1 cellular context compared by ENCODE assay signal in the genomic region with DNA sequence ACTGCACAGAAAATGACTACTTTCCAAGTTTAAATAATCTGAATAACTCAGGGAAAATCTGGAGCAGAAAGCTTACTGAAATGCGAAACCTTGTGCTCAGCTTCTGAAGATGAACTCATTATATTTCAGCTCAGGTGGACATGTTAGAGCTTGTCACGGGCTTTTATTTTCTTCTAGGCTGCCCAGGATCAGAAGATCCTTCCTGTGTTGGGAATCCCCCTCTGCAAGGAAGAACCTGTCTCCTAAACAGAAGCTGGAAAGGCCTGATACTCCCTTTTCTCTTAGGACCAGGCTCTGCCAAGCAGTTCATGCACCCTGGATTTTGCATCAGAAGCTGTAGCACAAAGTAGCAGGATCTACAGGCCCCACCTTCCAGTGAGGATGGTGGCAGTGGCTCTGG.
TF ChIP-seq lines count a peak whose summit lies in the region.

No MANE protein-coding gene starts in this region.

TF ChIP-seq in HEK293, 187 proteins besides CTCF, POLR2A, EP300 and RAD21:
- TF ChIP-seq, protein P1, sequence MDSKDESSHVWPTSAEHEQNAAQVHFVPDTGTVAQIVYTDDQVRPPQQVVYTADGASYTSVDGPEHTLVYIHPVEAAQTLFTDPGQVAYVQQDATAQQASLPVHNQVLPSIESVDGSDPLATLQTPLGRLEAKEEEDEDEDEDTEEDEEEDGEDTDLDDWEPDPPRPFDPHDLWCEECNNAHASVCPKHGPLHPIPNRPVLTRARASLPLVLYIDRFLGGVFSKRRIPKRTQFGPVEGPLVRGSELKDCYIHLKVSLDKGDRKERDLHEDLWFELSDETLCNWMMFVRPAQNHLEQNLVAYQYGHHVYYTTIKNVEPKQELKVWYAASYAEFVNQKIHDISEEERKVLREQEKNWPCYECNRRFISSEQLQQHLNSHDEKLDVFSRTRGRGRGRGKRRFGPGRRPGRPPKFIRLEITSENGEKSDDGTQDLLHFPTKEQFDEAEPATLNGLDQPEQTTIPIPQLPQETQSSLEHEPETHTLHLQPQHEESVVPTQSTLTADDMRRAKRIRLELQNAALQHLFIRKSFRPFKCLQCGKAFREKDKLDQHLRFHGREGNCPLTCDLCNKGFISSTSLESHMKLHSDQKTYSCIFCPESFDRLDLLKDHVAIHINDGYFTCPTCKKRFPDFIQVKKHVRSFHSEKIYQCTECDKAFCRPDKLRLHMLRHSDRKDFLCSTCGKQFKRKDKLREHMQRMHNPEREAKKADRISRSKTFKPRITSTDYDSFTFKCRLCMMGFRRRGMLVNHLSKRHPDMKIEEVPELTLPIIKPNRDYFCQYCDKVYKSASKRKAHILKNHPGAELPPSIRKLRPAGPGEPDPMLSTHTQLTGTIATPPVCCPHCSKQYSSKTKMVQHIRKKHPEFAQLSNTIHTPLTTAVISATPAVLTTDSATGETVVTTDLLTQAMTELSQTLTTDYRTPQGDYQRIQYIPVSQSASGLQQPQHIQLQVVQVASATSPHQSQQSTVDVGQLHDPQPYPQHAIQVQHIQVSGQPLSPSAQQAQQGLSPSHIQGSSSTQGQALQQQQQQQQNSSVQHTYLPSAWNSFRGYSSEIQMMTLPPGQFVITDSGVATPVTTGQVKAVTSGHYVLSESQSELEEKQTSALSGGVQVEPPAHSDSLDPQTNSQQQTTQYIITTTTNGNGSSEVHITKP (tag by site-specific recombination; IDR thresholded peaks at IDR 0.05) = peak; percentile 32; the same call in 1 of the 2 replicates
- TF ChIP-seq, protein P2, sequence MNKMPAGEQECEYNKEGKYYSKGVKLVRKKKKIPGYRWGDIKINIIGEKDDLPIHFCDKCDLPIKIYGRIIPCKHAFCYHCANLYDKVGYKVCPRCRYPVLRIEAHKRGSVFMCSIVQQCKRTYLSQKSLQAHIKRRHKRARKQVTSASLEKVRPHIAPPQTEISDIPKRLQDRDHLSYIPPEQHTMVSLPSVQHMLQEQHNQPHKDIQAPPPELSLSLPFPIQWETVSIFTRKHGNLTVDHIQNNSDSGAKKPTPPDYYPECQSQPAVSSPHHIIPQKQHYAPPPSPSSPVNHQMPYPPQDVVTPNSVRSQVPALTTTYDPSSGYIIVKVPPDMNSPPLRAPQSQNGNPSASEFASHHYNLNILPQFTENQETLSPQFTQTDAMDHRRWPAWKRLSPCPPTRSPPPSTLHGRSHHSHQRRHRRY (tag by site-specific recombination; IDR thresholded peaks at IDR 0.05) = no peak
- TF ChIP-seq, protein P3, sequence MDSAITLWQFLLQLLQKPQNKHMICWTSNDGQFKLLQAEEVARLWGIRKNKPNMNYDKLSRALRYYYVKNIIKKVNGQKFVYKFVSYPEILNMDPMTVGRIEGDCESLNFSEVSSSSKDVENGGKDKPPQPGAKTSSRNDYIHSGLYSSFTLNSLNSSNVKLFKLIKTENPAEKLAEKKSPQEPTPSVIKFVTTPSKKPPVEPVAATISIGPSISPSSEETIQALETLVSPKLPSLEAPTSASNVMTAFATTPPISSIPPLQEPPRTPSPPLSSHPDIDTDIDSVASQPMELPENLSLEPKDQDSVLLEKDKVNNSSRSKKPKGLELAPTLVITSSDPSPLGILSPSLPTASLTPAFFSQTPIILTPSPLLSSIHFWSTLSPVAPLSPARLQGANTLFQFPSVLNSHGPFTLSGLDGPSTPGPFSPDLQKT (IDR thresholded peaks at IDR 0.05; ENCODE audit: borderline replicate concordance, low read depth, low read length) = no peak
- TF ChIP-seq ZNF366 (tag by site-specific recombination; conservative IDR thresholded peaks at IDR 0.05) (no peak), ZNF664 (tag by site-specific recombination; IDR thresholded peaks at IDR 0.05) (no peak), WT1 (tag by site-specific recombination; IDR thresholded peaks at IDR 0.05) (peak; percentile 33; the same call in 1 of the 2 replicates), OSR2 (tag by site-specific recombination; IDR thresholded peaks at IDR 0.05) (peak; percentile 45; the same call in 1 of the 2 replicates)
